In genomic region chr9:26537211-26537610, GRCh38 we compare ENCODE assay signal across 2 cellular contexts.
TF ChIP-seq lines count a peak whose summit lies in the region.

No MANE protein-coding gene starts in this region.

TF ChIP-seq in WTC11, 78 proteins besides CTCF, POLR2A, EP300 and RAD21 (continued from another document):
- TF ChIP-seq E2F5 (CRISPR knock-in tag; IDR thresholded peaks at IDR 0.05) (no peak), ERG (CRISPR knock-in tag; IDR thresholded peaks at IDR 0.05) (no peak), NR1H2 (CRISPR knock-in tag; IDR thresholded peaks at IDR 0.05) (no peak)

TF ChIP-seq in SK-N-SH treated with all-trans-retinoic acid at 6 μM for 48 hours, 23 proteins besides CTCF, POLR2A, EP300 and RAD21 (continued from another document):
- no peak for TF ChIP-seq ZFP30 (CRISPR knock-in tag; IDR thresholded peaks at IDR 0.05)
- no peak for TF ChIP-seq TSHZ2 (CRISPR knock-in tag; IDR thresholded peaks at IDR 0.05)
- no peak for TF ChIP-seq GLIS3 (CRISPR knock-in tag; IDR thresholded peaks at IDR 0.05)
- no peak for TF ChIP-seq PATZ1 (CRISPR knock-in tag; IDR thresholded peaks at IDR 0.05; ENCODE audit: borderline replicate concordance)
- TF ChIP-seq ZC3H10 (CRISPR knock-in tag; IDR thresholded peaks at IDR 0.05) = no peak
- no peak for TF ChIP-seq SNAI2 (CRISPR knock-in tag; IDR thresholded peaks at IDR 0.05)
- no peak for TF ChIP-seq ZNF8 (CRISPR knock-in tag; IDR thresholded peaks at IDR 0.05)
- no peak for TF ChIP-seq ZFP3 (CRISPR knock-in tag; IDR thresholded peaks at IDR 0.05)
- TF ChIP-seq ISL1 (CRISPR knock-in tag; IDR thresholded peaks at IDR 0.05) = no peak
